ENCODE assay signal across 31 cellular contexts in the genomic region with DNA sequence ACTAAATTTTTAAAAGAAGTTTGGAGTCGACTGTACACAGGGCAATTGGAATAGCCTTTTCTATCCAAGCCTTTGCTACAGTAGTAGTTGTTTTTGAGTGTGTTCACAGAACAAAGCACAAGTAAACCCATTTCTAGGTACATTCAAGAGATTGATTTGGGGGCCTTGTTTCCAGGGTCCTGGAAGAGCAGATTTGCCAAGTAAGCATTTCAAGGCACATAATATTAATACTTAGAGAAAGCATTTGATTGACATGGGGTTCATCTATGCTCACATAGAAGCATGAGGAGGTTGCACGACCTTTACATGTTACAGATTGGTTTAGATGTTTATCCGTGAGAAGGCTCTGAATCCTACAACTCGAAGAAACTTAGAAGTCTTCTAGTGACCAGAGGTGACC.
"Had no signal": no experiment of that assay in that cellular context is flagged by ENCODE, and none has a peak within 500 bp of the region (broad histone marks: within the 10 kb centered on the region; RNA-seq: fewer than 3 reads in every experiment).

No MANE protein-coding gene starts in this region.

- H3K36me3 ChIP-seq: adrenal gland, ascending aorta, brain microvascular endothelial cell, breast epithelium, cardiac muscle cell had no signal

- H3K27me3 ChIP-seq: adrenal gland, ascending aorta, body of pancreas, brain microvascular endothelial cell, breast epithelium, cardiac muscle cell had no signal

- H3K4me3 ChIP-seq: adrenal gland, ascending aorta, body of pancreas, breast epithelium, cardiac muscle cell had no signal

- ATAC-seq: activated naive CD4-positive, alpha-beta T cell treated with anti-CD3 and anti-CD28 coated beads, Interleukin-2, amount 50 U/mL, for 72 hours; activated naive CD8-positive, alpha-beta T cell treated with anti-CD3 and anti-CD28 coated beads, Interleukin-2, amount 50 U/mL, for 24 hours; activated T-cell treated with anti-CD3 and anti-CD28 coated beads, Interleukin-2, amount 50 U/mL, for 4 hours; activated T-cell treated with anti-CD3 and anti-CD28 coated beads, Interleukin-2, amount 50 U/mL, for 72 hours; activated T-helper 17 cell treated with anti-CD3 and anti-CD28 coated beads, Interleukin-2, amount 50 U/mL, for 72 hours; body of pancreas had no signal

- H3K9me3 ChIP-seq: adrenal gland, ascending aorta, body of pancreas, breast epithelium had no signal

- FAIRE-seq: astrocyte, colon had no signal

- H3K4me1 ChIP-seq: adrenal gland, ascending aorta, breast epithelium had no signal

- DNase-seq: activated effector memory CD4-positive, alpha-beta T cell treated with anti-CD3 and anti-CD28 coated beads, Interleukin-2, amount 50 U/mL, for 16 hours; activated effector memory CD4-positive, alpha-beta T cell treated with Interleukin-2 at 50 U/mL for 16 hours; activated gamma-delta T cell; activated gamma-delta T cell treated with Interleukin-2 at 50 U/mL for 16 hours; activated naive CD4-positive, alpha-beta T cell; activated naive CD4-positive, alpha-beta T cell treated with anti-CD3 and anti-CD28 coated beads for 36 hours; activated naive CD4-positive, alpha-beta T cell treated with anti-CD3 and anti-CD28 coated beads, Interleukin-2, amount 10 ng/mL, durations not matched to agents 7 days and 5 days; activated naive CD4-positive, alpha-beta T cell treated with anti-CD3 and anti-CD28 coated beads, Interleukin-2, amount 50 U/mL, for 16 hours; activated naive CD4-positive, alpha-beta T cell treated with Interleukin-2 at 50 U/mL for 16 hours; activated naive CD8-positive, alpha-beta T cell treated with anti-CD3 and anti-CD28 coated beads for 36 hours; activated naive CD8-positive, alpha-beta T cell treated with anti-CD3 and anti-CD28 coated beads, Interleukin-2, amount 10 ng/mL, durations not matched to agents 7 days and 5 days; activated naive CD8-positive, alpha-beta T cell treated with anti-CD3 and anti-CD28 coated beads, Interleukin-2, amount 50 U/mL, for 24 hours; activated T-cell treated with anti-CD3 and anti-CD28 coated beads, Interleukin-2, amount 50 U/mL, for 4 hours; activated T-cell treated with anti-CD3 and anti-CD28 coated beads, Interleukin-2, amount 50 U/mL, for 48 hours; activated T-cell treated with anti-CD3 and anti-CD28 coated beads, Interleukin-2, amount 50 U/mL, for 72 hours; adrenal gland; amniotic stem cell; amygdala; anterior cingulate cortex; aorta; body of pancreas; brain microvascular endothelial cell; central memory CD4-positive, alpha-beta T cell; cerebellar nuclear complex had no signal

- H3K27ac ChIP-seq: adrenal gland, ascending aorta, body of pancreas, brain microvascular endothelial cell, breast epithelium, cardiac muscle cell had no signal
